ENCODE assay signal across 2 cellular contexts in the genomic region with DNA sequence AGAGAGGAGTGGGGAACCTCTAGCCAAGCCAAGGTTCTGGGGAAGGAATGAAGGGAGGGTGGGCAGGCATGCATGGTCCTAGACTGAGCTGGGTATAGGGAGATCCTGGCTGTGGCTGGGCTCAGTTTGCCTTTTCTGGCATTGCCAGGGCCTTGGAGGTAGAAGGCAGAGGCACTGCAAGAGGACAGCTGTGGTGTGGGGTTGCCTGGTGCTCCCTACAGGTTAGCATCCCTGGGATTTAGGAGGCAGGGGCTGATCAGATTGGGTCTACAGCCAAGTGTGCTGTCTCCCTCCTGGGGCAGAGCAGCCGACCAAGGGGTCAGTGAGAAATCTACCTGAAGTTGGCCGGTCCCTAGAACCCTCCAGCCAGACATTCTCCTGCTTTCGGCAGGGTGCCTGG.
TF ChIP-seq lines count a peak whose summit lies in the region.

No MANE protein-coding gene starts in this region.

TF ChIP-seq in SK-N-SH, 30 proteins besides CTCF, POLR2A, EP300 and RAD21 (continued from another document):
- TF ChIP-seq, protein P1, sequence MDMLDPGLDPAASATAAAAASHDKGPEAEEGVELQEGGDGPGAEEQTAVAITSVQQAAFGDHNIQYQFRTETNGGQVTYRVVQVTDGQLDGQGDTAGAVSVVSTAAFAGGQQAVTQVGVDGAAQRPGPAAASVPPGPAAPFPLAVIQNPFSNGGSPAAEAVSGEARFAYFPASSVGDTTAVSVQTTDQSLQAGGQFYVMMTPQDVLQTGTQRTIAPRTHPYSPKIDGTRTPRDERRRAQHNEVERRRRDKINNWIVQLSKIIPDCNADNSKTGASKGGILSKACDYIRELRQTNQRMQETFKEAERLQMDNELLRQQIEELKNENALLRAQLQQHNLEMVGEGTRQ (IDR thresholded peaks at IDR 0.05; ENCODE audit: borderline replicate concordance, low read depth, low read length) = no peak
- TF ChIP-seq RCOR1 (IDR thresholded peaks at IDR 0.05; ENCODE audit: low read length) = no peak
- no peak for TF ChIP-seq GATA2 (CRISPR knock-in tag; IDR thresholded peaks at IDR 0.05)
- no peak for TF ChIP-seq SIN3A (IDR thresholded peaks at IDR 0.05; ENCODE audit: borderline replicate concordance, low read depth, low read length)
- no peak for TF ChIP-seq YY1 (IDR thresholded peaks at IDR 0.05; ENCODE audit: low read depth)
- no peak for TF ChIP-seq POLR2AphosphoS5 (IDR thresholded peaks at IDR 0.05; ENCODE audit: low read depth, low read length)
- TF ChIP-seq, protein P2, sequence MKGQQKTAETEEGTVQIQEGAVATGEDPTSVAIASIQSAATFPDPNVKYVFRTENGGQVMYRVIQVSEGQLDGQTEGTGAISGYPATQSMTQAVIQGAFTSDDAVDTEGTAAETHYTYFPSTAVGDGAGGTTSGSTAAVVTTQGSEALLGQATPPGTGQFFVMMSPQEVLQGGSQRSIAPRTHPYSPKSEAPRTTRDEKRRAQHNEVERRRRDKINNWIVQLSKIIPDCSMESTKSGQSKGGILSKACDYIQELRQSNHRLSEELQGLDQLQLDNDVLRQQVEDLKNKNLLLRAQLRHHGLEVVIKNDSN (IDR thresholded peaks at IDR 0.05; ENCODE audit: borderline replicate concordance, low read depth) = no peak
- no peak for TF ChIP-seq GABPA (IDR thresholded peaks at IDR 0.05; ENCODE audit: low read depth)
- TF ChIP-seq FOXJ3 (CRISPR knock-in tag; IDR thresholded peaks at IDR 0.05) = no peak
- TF ChIP-seq FOSL2 (IDR thresholded peaks at IDR 0.05; ENCODE audit: borderline replicate concordance, low read depth) = no peak
- TF ChIP-seq CHD2 (IDR thresholded peaks at IDR 0.05; ENCODE audit: low read length, partially characterized antibody) = no peak
- TF ChIP-seq, protein P3, sequence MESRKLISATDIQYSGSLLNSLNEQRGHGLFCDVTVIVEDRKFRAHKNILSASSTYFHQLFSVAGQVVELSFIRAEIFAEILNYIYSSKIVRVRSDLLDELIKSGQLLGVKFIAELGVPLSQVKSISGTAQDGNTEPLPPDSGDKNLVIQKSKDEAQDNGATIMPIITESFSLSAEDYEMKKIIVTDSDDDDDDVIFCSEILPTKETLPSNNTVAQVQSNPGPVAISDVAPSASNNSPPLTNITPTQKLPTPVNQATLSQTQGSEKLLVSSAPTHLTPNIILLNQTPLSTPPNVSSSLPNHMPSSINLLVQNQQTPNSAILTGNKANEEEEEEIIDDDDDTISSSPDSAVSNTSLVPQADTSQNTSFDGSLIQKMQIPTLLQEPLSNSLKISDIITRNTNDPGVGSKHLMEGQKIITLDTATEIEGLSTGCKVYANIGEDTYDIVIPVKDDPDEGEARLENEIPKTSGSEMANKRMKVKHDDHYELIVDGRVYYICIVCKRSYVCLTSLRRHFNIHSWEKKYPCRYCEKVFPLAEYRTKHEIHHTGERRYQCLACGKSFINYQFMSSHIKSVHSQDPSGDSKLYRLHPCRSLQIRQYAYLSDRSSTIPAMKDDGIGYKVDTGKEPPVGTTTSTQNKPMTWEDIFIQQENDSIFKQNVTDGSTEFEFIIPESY (IDR thresholded peaks at IDR 0.05; ENCODE audit: borderline replicate concordance, low read depth) = no peak
- TF ChIP-seq, protein P4, sequence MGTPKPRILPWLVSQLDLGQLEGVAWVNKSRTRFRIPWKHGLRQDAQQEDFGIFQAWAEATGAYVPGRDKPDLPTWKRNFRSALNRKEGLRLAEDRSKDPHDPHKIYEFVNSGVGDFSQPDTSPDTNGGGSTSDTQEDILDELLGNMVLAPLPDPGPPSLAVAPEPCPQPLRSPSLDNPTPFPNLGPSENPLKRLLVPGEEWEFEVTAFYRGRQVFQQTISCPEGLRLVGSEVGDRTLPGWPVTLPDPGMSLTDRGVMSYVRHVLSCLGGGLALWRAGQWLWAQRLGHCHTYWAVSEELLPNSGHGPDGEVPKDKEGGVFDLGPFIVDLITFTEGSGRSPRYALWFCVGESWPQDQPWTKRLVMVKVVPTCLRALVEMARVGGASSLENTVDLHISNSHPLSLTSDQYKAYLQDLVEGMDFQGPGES (IDR thresholded peaks at IDR 0.05; ENCODE audit: low read depth, low read length) = no peak

TF ChIP-seq in SK-N-SH treated with all-trans-retinoic acid at 6 μM for 48 hours, 23 proteins besides CTCF, POLR2A, EP300 and RAD21 (continued from another document):
- TF ChIP-seq, protein P5, sequence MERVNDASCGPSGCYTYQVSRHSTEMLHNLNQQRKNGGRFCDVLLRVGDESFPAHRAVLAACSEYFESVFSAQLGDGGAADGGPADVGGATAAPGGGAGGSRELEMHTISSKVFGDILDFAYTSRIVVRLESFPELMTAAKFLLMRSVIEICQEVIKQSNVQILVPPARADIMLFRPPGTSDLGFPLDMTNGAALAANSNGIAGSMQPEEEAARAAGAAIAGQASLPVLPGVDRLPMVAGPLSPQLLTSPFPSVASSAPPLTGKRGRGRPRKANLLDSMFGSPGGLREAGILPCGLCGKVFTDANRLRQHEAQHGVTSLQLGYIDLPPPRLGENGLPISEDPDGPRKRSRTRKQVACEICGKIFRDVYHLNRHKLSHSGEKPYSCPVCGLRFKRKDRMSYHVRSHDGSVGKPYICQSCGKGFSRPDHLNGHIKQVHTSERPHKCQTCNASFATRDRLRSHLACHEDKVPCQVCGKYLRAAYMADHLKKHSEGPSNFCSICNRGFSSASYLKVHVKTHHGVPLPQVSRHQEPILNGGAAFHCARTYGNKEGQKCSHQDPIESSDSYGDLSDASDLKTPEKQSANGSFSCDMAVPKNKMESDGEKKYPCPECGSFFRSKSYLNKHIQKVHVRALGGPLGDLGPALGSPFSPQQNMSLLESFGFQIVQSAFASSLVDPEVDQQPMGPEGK (CRISPR knock-in tag; IDR thresholded peaks at IDR 0.05; ENCODE audit: borderline replicate concordance) = no peak
- TF ChIP-seq ZFP30 (CRISPR knock-in tag; IDR thresholded peaks at IDR 0.05) (no peak), ARNTL (CRISPR knock-in tag; IDR thresholded peaks at IDR 0.05; ENCODE audit: borderline replicate concordance, low read depth) (no peak), ISL1 (CRISPR knock-in tag; IDR thresholded peaks at IDR 0.05) (no peak)
- TF ChIP-seq, protein P6, sequence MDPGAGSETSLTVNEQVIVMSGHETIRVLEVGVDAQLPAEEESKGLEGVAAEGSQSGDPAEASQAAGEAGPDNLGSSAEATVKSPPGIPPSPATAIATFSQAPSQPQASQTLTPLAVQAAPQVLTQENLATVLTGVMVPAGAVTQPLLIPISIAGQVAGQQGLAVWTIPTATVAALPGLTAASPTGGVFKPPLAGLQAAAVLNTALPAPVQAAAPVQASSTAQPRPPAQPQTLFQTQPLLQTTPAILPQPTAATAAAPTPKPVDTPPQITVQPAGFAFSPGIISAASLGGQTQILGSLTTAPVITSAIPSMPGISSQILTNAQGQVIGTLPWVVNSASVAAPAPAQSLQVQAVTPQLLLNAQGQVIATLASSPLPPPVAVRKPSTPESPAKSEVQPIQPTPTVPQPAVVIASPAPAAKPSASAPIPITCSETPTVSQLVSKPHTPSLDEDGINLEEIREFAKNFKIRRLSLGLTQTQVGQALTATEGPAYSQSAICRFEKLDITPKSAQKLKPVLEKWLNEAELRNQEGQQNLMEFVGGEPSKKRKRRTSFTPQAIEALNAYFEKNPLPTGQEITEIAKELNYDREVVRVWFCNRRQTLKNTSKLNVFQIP (CRISPR knock-in tag; IDR thresholded peaks at IDR 0.05; ENCODE audit: borderline replicate concordance, low read depth) = no peak
